ENCODE assay signal across 20 cellular contexts in genomic region chr4:66974665-66975064, GRCh38.
"Had no signal": no experiment of that assay in that cellular context is flagged by ENCODE, and none has a peak within 500 bp of the region (broad histone marks: within the 10 kb centered on the region; RNA-seq: fewer than 3 reads in every experiment).

No MANE protein-coding gene starts in this region.

- H3K4me3 Mint-ChIP-seq: dendritic cell treated with granulocyte-macrophage colony-stimulating factor and Interleukin-4, amounts not matched to agents 40 ng/mL and 50 ng/mL, for 4 days; memory B cell; naive B cell; nephron had no signal

- H3K9ac ChIP-seq: parathyroid adenoma had no signal

- H3K79me2 ChIP-seq: parathyroid adenoma had no signal

- H3K27me3 Mint-ChIP-seq: dendritic cell treated with granulocyte-macrophage colony-stimulating factor and Interleukin-4, amounts not matched to agents 40 ng/mL and 50 ng/mL, for 4 days; memory B cell; naive B cell had no signal

- H3K4me3 ChIP-seq: heart left ventricle, left lung, lower lobe of right lung, prostate gland, right atrium auricular region, sigmoid colon, skin epidermis, stomach, thoracic aorta, transverse colon had no signal

- ATAC-seq: heart left ventricle, left lung, lower lobe of right lung had no signal

- H3K9me3 ChIP-seq: heart left ventricle, left lung, lower lobe of right lung, prostate gland, right atrium auricular region, sigmoid colon, stomach, thoracic aorta, transverse colon had no signal

- H3K36me3 ChIP-seq: heart left ventricle, left lung, lower lobe of right lung, prostate gland, right atrium auricular region, sigmoid colon, stomach, thoracic aorta, transverse colon had no signal

- DNase-seq: cerebellar nuclear complex; heart left ventricle; hippocampal formation; left lung; lower lobe of right lung; naive B cell; sigmoid colon; stimulated activated CD4-positive, alpha-beta T cell treated with anti-CD3 and anti-CD28 coated beads, Interleukin-12 subunit alpha, Interleukin-12 subunit beta, amount 100 ng/mL, for 4 hours; stimulated activated naive CD4-positive, alpha-beta T cell; stomach; substantia nigra; transverse colon had no signal

- H3K27me3 ChIP-seq: heart left ventricle, left lung, right atrium auricular region, sigmoid colon, stomach, transverse colon had no signal

- H3K27ac Mint-ChIP-seq: dendritic cell treated with granulocyte-macrophage colony-stimulating factor and Interleukin-4, amounts not matched to agents 40 ng/mL and 50 ng/mL, for 4 days; memory B cell; naive B cell; nephron had no signal

- H3K4me1 ChIP-seq: heart left ventricle, left lung, lower lobe of right lung, parathyroid adenoma, prostate gland, right atrium auricular region, sigmoid colon, stomach, transverse colon had no signal

- H3K36me3 Mint-ChIP-seq: memory B cell, naive B cell had no signal

- H3K4me1 Mint-ChIP-seq: memory B cell, naive B cell, nephron had no signal

- H3K9me3 Mint-ChIP-seq: dendritic cell treated with granulocyte-macrophage colony-stimulating factor and Interleukin-4, amounts not matched to agents 40 ng/mL and 50 ng/mL, for 4 days; memory B cell; nephron had no signal

- H2AFZ ChIP-seq: parathyroid adenoma had no signal

- H3K27ac ChIP-seq: heart left ventricle, left lung, lower lobe of right lung, parathyroid adenoma, prostate gland, right atrium auricular region, sigmoid colon, skin epidermis, stomach, thoracic aorta, transverse colon had no signal
